In the genomic region with DNA sequence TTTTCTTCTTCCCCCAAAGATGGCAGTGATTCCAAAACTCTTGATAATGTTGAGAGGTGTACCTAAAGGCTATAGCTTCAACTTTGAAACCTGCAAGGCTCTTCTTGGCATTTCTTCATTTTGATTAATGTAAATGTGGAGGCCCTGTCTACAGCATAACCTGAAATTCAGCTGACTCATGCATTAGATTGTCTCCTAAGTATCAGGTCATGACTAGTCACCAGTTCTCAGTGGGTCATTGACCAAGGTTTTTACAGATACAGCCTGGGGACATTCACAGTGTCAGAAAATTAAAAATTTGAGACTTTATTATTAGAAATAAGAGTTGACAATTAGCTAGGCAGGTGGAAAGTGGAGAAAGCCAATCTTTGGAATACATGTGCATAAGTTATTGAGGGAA, we compare ENCODE assay signal across 36 cellular contexts. TPM values are rescaled to one million over a fixed set of nuclear protein-coding genes. Genes with fewer than 3 reads are reported as not detected.
"Had no signal": no experiment of that assay in that cellular context is flagged by ENCODE, and none has a peak within 500 bp of the region (broad histone marks: within the 10 kb centered on the region; RNA-seq: fewer than 3 reads in every experiment).

No MANE protein-coding gene starts in this region.

- H3K27me3 Mint-ChIP-seq: activated naive CD4-positive, alpha-beta T cell treated with anti-CD3 and anti-CD28 coated beads, Interleukin-2, amount 10 ng/mL, durations not matched to agents 7 days and 5 days; activated naive CD8-positive, alpha-beta T cell treated with anti-CD3 and anti-CD28 coated beads, Interleukin-2, amount 50 U/mL, for 24 hours had no signal

- DNase-seq: activated CD4-positive, alpha-beta memory T cell treated with anti-CD3 and anti-CD28 coated beads, Interleukin-2, amount 10 ng/mL, durations not matched to agents 7 days and 5 days; activated CD4-positive, alpha-beta T cell treated with anti-CD3 and anti-CD28 coated beads for 1 hour; activated CD4-positive, alpha-beta T cell treated with anti-CD3 and anti-CD28 coated beads for 48 hours; activated CD4-positive, CD25-positive, alpha-beta regulatory T cell; activated CD8-positive, alpha-beta memory T cell treated with anti-CD3 and anti-CD28 coated beads for 24 hours; activated CD8-positive, alpha-beta memory T cell treated with anti-CD3 and anti-CD28 coated beads, Interleukin-2, amount 10 ng/mL, durations not matched to agents 7 days and 5 days; activated CD8-positive, alpha-beta memory T cell treated with anti-CD3 and anti-CD28 coated beads, Interleukin-2, amount 50 U/mL, for 48 hours; activated effector memory CD4-positive, alpha-beta T cell treated with Interleukin-2 at 50 U/mL for 16 hours; activated naive CD4-positive, alpha-beta T cell treated with anti-CD3 and anti-CD28 coated beads, Interleukin-2, amount 10 ng/mL, durations not matched to agents 7 days and 5 days; activated naive CD8-positive, alpha-beta T cell treated with anti-CD3 and anti-CD28 coated beads, Interleukin-2, amount 50 U/mL, for 24 hours; activated T-cell treated with anti-CD3 and anti-CD28 coated beads, Interleukin-2, amount 50 U/mL, for 48 hours; anterior cingulate cortex; Kasumi-1; KG1; MG63; NCI-H1048; NCI-H1105 treated with DMSO at 0.1 percent for 48 hours; NCI-H1436; NCI-H1694 treated with DMSO at 0.1 percent for 48 hours; NCI-H2029 treated with DMSO at 0.1 percent for 48 hours; NCI-H2107; NCI-H2171; NCI-H510A; NCI-H526; NCI-H748 treated with DMSO at 0.1 percent for 48 hours; NK-92 treated with Interleukin-12 subunit alpha and Interleukin-12 subunit beta, amount 100 ng/mL, for 24 hours; SHP77; SJCRH30; T1000; WERI-Rb-1 had no signal

- H3K27me3 ChIP-seq: SJCRH30 had no signal

- H3K4me1 ChIP-seq: SJCRH30 had no signal

- H3K4me3 Mint-ChIP-seq: activated CD4-positive, alpha-beta memory T cell treated with anti-CD3 and anti-CD28 coated beads, Interleukin-2, amount 10 ng/mL, durations not matched to agents 7 days and 5 days; activated CD8-positive, alpha-beta memory T cell treated with anti-CD3 and anti-CD28 coated beads, Interleukin-2, amount 10 ng/mL, durations not matched to agents 7 days and 5 days; activated naive CD4-positive, alpha-beta T cell treated with anti-CD3 and anti-CD28 coated beads, Interleukin-2, amount 10 ng/mL, durations not matched to agents 7 days and 5 days; activated naive CD8-positive, alpha-beta T cell; activated naive CD8-positive, alpha-beta T cell treated with anti-CD3 and anti-CD28 coated beads, Interleukin-2, amount 50 U/mL, for 24 hours; brain had no signal

- H3K27ac ChIP-seq: cardiac muscle cell, SJCRH30, SK-N-MC, WERI-Rb-1 had no signal

- H3K9me3 Mint-ChIP-seq: activated CD4-positive, alpha-beta memory T cell treated with anti-CD3 and anti-CD28 coated beads, Interleukin-2, amount 10 ng/mL, durations not matched to agents 7 days and 5 days; activated naive CD4-positive, alpha-beta T cell treated with anti-CD3 and anti-CD28 coated beads, Interleukin-2, amount 10 ng/mL, durations not matched to agents 7 days and 5 days; activated naive CD8-positive, alpha-beta T cell treated with anti-CD3 and anti-CD28 coated beads, Interleukin-2, amount 50 U/mL, for 24 hours; brain had no signal

- H3K4me1 Mint-ChIP-seq: activated CD4-positive, alpha-beta memory T cell treated with anti-CD3 and anti-CD28 coated beads, Interleukin-2, amount 10 ng/mL, durations not matched to agents 7 days and 5 days; activated CD8-positive, alpha-beta memory T cell treated with anti-CD3 and anti-CD28 coated beads, Interleukin-2, amount 10 ng/mL, durations not matched to agents 7 days and 5 days; activated naive CD4-positive, alpha-beta T cell treated with anti-CD3 and anti-CD28 coated beads, Interleukin-2, amount 10 ng/mL, durations not matched to agents 7 days and 5 days; activated naive CD8-positive, alpha-beta T cell treated with anti-CD3 and anti-CD28 coated beads, Interleukin-2, amount 50 U/mL, for 24 hours; brain had no signal

- H3K36me3 Mint-ChIP-seq: activated CD8-positive, alpha-beta memory T cell treated with anti-CD3 and anti-CD28 coated beads, Interleukin-2, amount 10 ng/mL, durations not matched to agents 7 days and 5 days; activated naive CD4-positive, alpha-beta T cell treated with anti-CD3 and anti-CD28 coated beads, Interleukin-2, amount 10 ng/mL, durations not matched to agents 7 days and 5 days; activated naive CD8-positive, alpha-beta T cell; brain had no signal

- H3K9me3 ChIP-seq: MG63, SJCRH30 had no signal

- H3K4me3 ChIP-seq: cardiac muscle cell, MG63, SJCRH30, SK-N-MC had no signal

- ATAC-seq: activated CD8-positive, alpha-beta memory T cell treated with anti-CD3 and anti-CD28 coated beads, Interleukin-2, amount 10 ng/mL, durations not matched to agents 7 days and 5 days; activated naive CD8-positive, alpha-beta T cell treated with anti-CD3 and anti-CD28 coated beads, Interleukin-2, amount 50 U/mL, for 24 hours had no signal

- H3K27ac Mint-ChIP-seq: activated CD4-positive, alpha-beta memory T cell treated with anti-CD3 and anti-CD28 coated beads, Interleukin-2, amount 10 ng/mL, durations not matched to agents 7 days and 5 days; activated CD8-positive, alpha-beta memory T cell treated with anti-CD3 and anti-CD28 coated beads, Interleukin-2, amount 10 ng/mL, durations not matched to agents 7 days and 5 days; activated naive CD4-positive, alpha-beta T cell treated with anti-CD3 and anti-CD28 coated beads, Interleukin-2, amount 10 ng/mL, durations not matched to agents 7 days and 5 days; activated naive CD8-positive, alpha-beta T cell; activated naive CD8-positive, alpha-beta T cell treated with anti-CD3 and anti-CD28 coated beads, Interleukin-2, amount 50 U/mL, for 24 hours; brain had no signal

- H3K36me3 ChIP-seq: cardiac muscle cell, MG63, SJCRH30, WERI-Rb-1 had no signal

RNA-seq across cellular contexts. Expression of gene COL6A5, which starts 44.6 kb away (rescaled TPM):
- total RNA-seq: cardiac muscle cell; RPMI7951; SJCRH30; T-helper 2 cell treated with Interferon-gamma antibody and Interleukin-4, amounts not matched to agents 100 ng/mL and 5 ng/mL, for 36 hours had no signal
- polyA plus RNA-seq: cardiac muscle cell had no signal
